ENCODE assay signal across 20 cellular contexts in the genomic region with DNA sequence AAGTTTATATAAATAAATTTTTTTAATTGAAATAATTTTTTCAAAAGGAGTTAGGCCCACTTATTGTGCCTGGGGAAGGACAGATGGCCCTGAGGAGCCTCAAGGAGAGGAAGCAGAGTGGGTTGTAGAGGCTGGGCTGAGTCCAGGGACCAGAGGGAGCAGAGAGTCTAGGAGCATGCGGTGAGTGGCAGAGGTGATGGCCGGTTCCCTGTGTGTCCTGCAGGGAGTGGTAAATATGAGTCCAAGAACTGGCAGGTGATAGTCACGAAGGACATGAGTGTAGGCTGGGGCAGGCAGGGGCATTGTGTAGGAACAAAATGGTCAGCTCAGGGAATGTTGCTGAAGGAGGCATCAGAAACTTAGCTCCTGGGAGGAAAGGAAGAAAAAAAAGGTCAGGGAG. TPM values are rescaled to one million over a fixed set of nuclear protein-coding genes. Genes with fewer than 3 reads are reported as not detected.
DNase-seq lines count a peak whose midpoint lies in the region; ATAC-seq and TF ChIP-seq lines count a peak whose summit lies in the region.
"Had no signal": no experiment of that assay in that cellular context is flagged by ENCODE, and none has a peak within 500 bp of the region (broad histone marks: within the 10 kb centered on the region; RNA-seq: fewer than 3 reads in every experiment).

No MANE protein-coding gene starts in this region.

- H3K36me3 ChIP-seq in esophagus muscularis mucosa: no peaks in the 10 kb centered on the region
- no peaks in the 10 kb centered on the region for H3K36me3 ChIP-seq in spleen
- no peaks in the 10 kb centered on the region for H3K36me3 ChIP-seq in osteoblast (ENCODE audit: insufficient read depth, low read length)
- H3K36me3 ChIP-seq: BE2C had no signal

- H3K4me3 Mint-ChIP-seq in activated T-helper 1 cell treated with anti-CD3 and anti-CD28 coated beads, Interleukin-12 subunit alpha, Interleukin-12 subunit beta, Interleukin-2, Interleukin-4 antibody, amounts not matched to agents 30 ng/mL and 10 ng/mL and 1 ng/mL, durations not matched to agents 14 hours and 24 hours and 36 hours: no peak overlapping the region
- H3K4me3 Mint-ChIP-seq in activated T-helper 2 cell treated with anti-CD3 and anti-CD28 coated beads, Interferon-gamma antibody, Interleukin-2, Interleukin-4, amounts not matched to agents 10 μg/mL and 5 μg/mL and 100 μg/mL, durations not matched to agents 14 hours and 24 hours and 36 hours (ENCODE audit: low read depth): no peak overlapping the region
- no peak overlapping the region for H3K4me3 Mint-ChIP-seq in stimulated activated naive B cell treated with anti-CD40 and anti-IgM and Interleukin-4, amounts not matched to agents 10 μg/mL and 1 μg/mL and 100 μg/mL, for 72 hours
- H3K4me3 Mint-ChIP-seq: CD4-positive, CD25-positive, alpha-beta regulatory T cell; CD8-positive, alpha-beta memory T cell had no signal

- intact Hi-C loops in activated T-helper 1 cell treated with anti-CD3 and anti-CD28 coated beads, Interleukin-12 subunit alpha, Interleukin-12 subunit beta, Interleukin-2, Interleukin-4 antibody, amounts not matched to agents 30 ng/mL and 10 ng/mL and 1 ng/mL, durations not matched to agents 14 hours and 24 hours and 36 hours (cut with micrococcal nuclease): no loop called here
- intact Hi-C loops in esophagus muscularis mucosa (cut with DNase I) (no loop called here), spleen (cut with DNase I; ENCODE audit: low total_unique reads) (loop anchor here (10.0 kb wide), 1 partner anchor 157 kb away; no protein-coding TSS in a partner anchor)
- intact Hi-C loops in activated T-helper 2 cell treated with anti-CD3 and anti-CD28 coated beads, Interferon-gamma antibody, Interleukin-2, Interleukin-4, amounts not matched to agents 10 μg/mL and 5 μg/mL and 100 μg/mL, durations not matched to agents 14 hours and 24 hours and 36 hours (cut with micrococcal nuclease): no loop called here

- 87% methylated on average over 3 of the region's 3 CpGs for WGBS in esophagus muscularis mucosa
- 82 to 91% (median 88%) methylated on average over 3 of the region's 3 CpGs for WGBS in spleen, 5 donors

- no peak for TF ChIP-seq EP300 in esophagus muscularis mucosa (IDR thresholded peaks at IDR 0.05)

- H3K27ac ChIP-seq in esophagus muscularis mucosa (replicated peaks in 1 of 4) (no peak overlapping the region), spleen (no peak overlapping the region), osteoblast (ENCODE audit: low read depth, low read length) (no peak overlapping the region)
- H3K27ac ChIP-seq: GM23248, HL-60 had no signal

- no peak for ATAC-seq in stimulated activated naive B cell treated with anti-CD40 and anti-IgM and Interleukin-4, amounts not matched to agents 10 μg/mL and 1 μg/mL and 100 μg/mL, for 72 hours (replicated peaks)
- ATAC-seq: GM12878 had no signal

- DNase-seq in activated T-helper 1 cell treated with anti-CD3 and anti-CD28 coated beads, Interleukin-12 subunit alpha, Interleukin-12 subunit beta, Interleukin-2, Interleukin-4 antibody, amounts not matched to agents 30 ng/mL and 10 ng/mL and 1 ng/mL, durations not matched to agents 14 hours and 24 hours and 36 hours (ENCODE audit: low spot score): no peak
- DNase-seq in esophagus muscularis mucosa (ENCODE audit: extremely low spot score) (peak; percentile 84), spleen (peak; percentile 21), osteoblast (ENCODE audit: insufficient read length, low spot score, missing footprints) (no peak), COLO668 (lab: John Stamatoyannopoulos, UW; ENCODE audit: unreplicated experiment) (no peak)
- DNase-seq in activated T-helper 2 cell treated with anti-CD3 and anti-CD28 coated beads, Interferon-gamma antibody, Interleukin-2, Interleukin-4, amounts not matched to agents 10 μg/mL and 5 μg/mL and 100 μg/mL, durations not matched to agents 14 hours and 24 hours and 36 hours (ENCODE audit: low spot score): no peak
- no peak for DNase-seq in stimulated activated naive B cell treated with anti-CD40 and anti-IgM and Interleukin-4, amounts not matched to agents 10 μg/mL and 1 μg/mL and 100 μg/mL, for 72 hours
- DNase-seq: ACHN; BE2C; C1 segment of cervical spinal cord; Caco-2; CD4-positive, CD25-positive, alpha-beta regulatory T cell; CD8-positive, alpha-beta memory T cell; DMS79 treated with DMSO at 0.1 percent for 48 hours; GM23248; HCEC 1CT had no signal

- H3K79me2 ChIP-seq in osteoblast (ENCODE audit: insufficient read depth, low read length): no peaks in the 10 kb centered on the region

- H3K27ac Mint-ChIP-seq in activated T-helper 1 cell treated with anti-CD3 and anti-CD28 coated beads, Interleukin-12 subunit alpha, Interleukin-12 subunit beta, Interleukin-2, Interleukin-4 antibody, amounts not matched to agents 30 ng/mL and 10 ng/mL and 1 ng/mL, durations not matched to agents 14 hours and 24 hours and 36 hours: peak overlapping the region; percentile 21
- H3K27ac Mint-ChIP-seq in activated T-helper 2 cell treated with anti-CD3 and anti-CD28 coated beads, Interferon-gamma antibody, Interleukin-2, Interleukin-4, amounts not matched to agents 10 μg/mL and 5 μg/mL and 100 μg/mL, durations not matched to agents 14 hours and 24 hours and 36 hours: no peak overlapping the region
- H3K27ac Mint-ChIP-seq in stimulated activated naive B cell treated with anti-CD40 and anti-IgM and Interleukin-4, amounts not matched to agents 10 μg/mL and 1 μg/mL and 100 μg/mL, for 72 hours: no peak overlapping the region
- H3K27ac Mint-ChIP-seq: CD8-positive, alpha-beta memory T cell had no signal

- peaks cover 4% of the 10 kb centered on the region for H3K9me3 Mint-ChIP-seq in activated T-helper 1 cell treated with anti-CD3 and anti-CD28 coated beads, Interleukin-12 subunit alpha, Interleukin-12 subunit beta, Interleukin-2, Interleukin-4 antibody, amounts not matched to agents 30 ng/mL and 10 ng/mL and 1 ng/mL, durations not matched to agents 14 hours and 24 hours and 36 hours
- H3K9me3 Mint-ChIP-seq in activated T-helper 2 cell treated with anti-CD3 and anti-CD28 coated beads, Interferon-gamma antibody, Interleukin-2, Interleukin-4, amounts not matched to agents 10 μg/mL and 5 μg/mL and 100 μg/mL, durations not matched to agents 14 hours and 24 hours and 36 hours: no peaks in the 10 kb centered on the region
- peaks cover 6 to 9% of the 10 kb centered on the region in 2 donors for H3K9me3 Mint-ChIP-seq in stimulated activated naive B cell treated with anti-CD40 and anti-IgM and Interleukin-4, amounts not matched to agents 10 μg/mL and 1 μg/mL and 100 μg/mL, for 72 hours

- no peak overlapping the region for H2AFZ ChIP-seq in osteoblast (ENCODE audit: low read length)
- H2AFZ ChIP-seq: GM23248 had no signal

- H3K4me3 ChIP-seq in esophagus muscularis mucosa (no peak overlapping the region), spleen (no peak overlapping the region), osteoblast (ENCODE audit: insufficient read depth, low read length) (no peak overlapping the region)
- H3K4me3 ChIP-seq: GM12878, GM23248 had no signal

- H3K36me3 Mint-ChIP-seq in activated T-helper 1 cell treated with anti-CD3 and anti-CD28 coated beads, Interleukin-12 subunit alpha, Interleukin-12 subunit beta, Interleukin-2, Interleukin-4 antibody, amounts not matched to agents 30 ng/mL and 10 ng/mL and 1 ng/mL, durations not matched to agents 14 hours and 24 hours and 36 hours (ENCODE audit: low read depth): no peaks in the 10 kb centered on the region
- H3K36me3 Mint-ChIP-seq in activated T-helper 2 cell treated with anti-CD3 and anti-CD28 coated beads, Interferon-gamma antibody, Interleukin-2, Interleukin-4, amounts not matched to agents 10 μg/mL and 5 μg/mL and 100 μg/mL, durations not matched to agents 14 hours and 24 hours and 36 hours (ENCODE audit: low read depth): no peaks in the 10 kb centered on the region
- peaks cover 4% of the 10 kb centered on the region in 2 donors for H3K36me3 Mint-ChIP-seq in stimulated activated naive B cell treated with anti-CD40 and anti-IgM and Interleukin-4, amounts not matched to agents 10 μg/mL and 1 μg/mL and 100 μg/mL, for 72 hours
- H3K36me3 Mint-ChIP-seq: CD4-positive, CD25-positive, alpha-beta regulatory T cell; CD8-positive, alpha-beta memory T cell had no signal

- no peak for TF ChIP-seq CTCF in esophagus muscularis mucosa (IDR thresholded peaks at IDR 0.05)
- no peak for TF ChIP-seq CTCF in spleen (IDR thresholded peaks at IDR 0.05 in 8 of 11, conservative IDR thresholded peaks at IDR 0.05 in 3 of 11)
- TF ChIP-seq CTCF in osteoblast (IDR thresholded peaks at IDR 0.05; ENCODE audit: extremely low read depth, low read depth, low read length): no peak

- H3K27me3 ChIP-seq in esophagus muscularis mucosa: peaks cover 0 to 31% (median 0%) of the 10 kb centered on the region in 4 donors
- peaks cover 0 to 12% (median 0%) of the 10 kb centered on the region in 7 donors for H3K27me3 ChIP-seq in spleen (replicated peaks in 1 of 7)
- H3K27me3 ChIP-seq in osteoblast (ENCODE audit: insufficient read depth, low read length): no peaks in the 10 kb centered on the region
- H3K27me3 ChIP-seq: BE2C had no signal

- peaks cover 6% of the 10 kb centered on the region for H3K27me3 Mint-ChIP-seq in activated T-helper 1 cell treated with anti-CD3 and anti-CD28 coated beads, Interleukin-12 subunit alpha, Interleukin-12 subunit beta, Interleukin-2, Interleukin-4 antibody, amounts not matched to agents 30 ng/mL and 10 ng/mL and 1 ng/mL, durations not matched to agents 14 hours and 24 hours and 36 hours (ENCODE audit: insufficient read depth)
- H3K27me3 Mint-ChIP-seq in activated T-helper 2 cell treated with anti-CD3 and anti-CD28 coated beads, Interferon-gamma antibody, Interleukin-2, Interleukin-4, amounts not matched to agents 10 μg/mL and 5 μg/mL and 100 μg/mL, durations not matched to agents 14 hours and 24 hours and 36 hours (ENCODE audit: low read depth): peaks cover 2% of the 10 kb centered on the region
- peaks cover 4 to 22% of the 10 kb centered on the region in 2 donors for H3K27me3 Mint-ChIP-seq in stimulated activated naive B cell treated with anti-CD40 and anti-IgM and Interleukin-4, amounts not matched to agents 10 μg/mL and 1 μg/mL and 100 μg/mL, for 72 hours

- no peak overlapping the region for H3K4me2 ChIP-seq in osteoblast (ENCODE audit: insufficient read depth, low read length)

- peaks cover 0 to under 1% (median 0%) of the 10 kb centered on the region in 4 donors for H3K4me1 ChIP-seq in esophagus muscularis mucosa
- H3K4me1 ChIP-seq in spleen: no peaks in the 10 kb centered on the region
- no peaks in the 10 kb centered on the region for H3K4me1 ChIP-seq in osteoblast (ENCODE audit: insufficient read depth, low read length)
- H3K4me1 ChIP-seq: BE2C, Caco-2 had no signal

- H3K4me1 Mint-ChIP-seq in activated T-helper 1 cell treated with anti-CD3 and anti-CD28 coated beads, Interleukin-12 subunit alpha, Interleukin-12 subunit beta, Interleukin-2, Interleukin-4 antibody, amounts not matched to agents 30 ng/mL and 10 ng/mL and 1 ng/mL, durations not matched to agents 14 hours and 24 hours and 36 hours (ENCODE audit: low read depth): no peaks in the 10 kb centered on the region
- H3K4me1 Mint-ChIP-seq in activated T-helper 2 cell treated with anti-CD3 and anti-CD28 coated beads, Interferon-gamma antibody, Interleukin-2, Interleukin-4, amounts not matched to agents 10 μg/mL and 5 μg/mL and 100 μg/mL, durations not matched to agents 14 hours and 24 hours and 36 hours (ENCODE audit: low read depth): no peaks in the 10 kb centered on the region
- H3K4me1 Mint-ChIP-seq in stimulated activated naive B cell treated with anti-CD40 and anti-IgM and Interleukin-4, amounts not matched to agents 10 μg/mL and 1 μg/mL and 100 μg/mL, for 72 hours: no peaks in the 10 kb centered on the region
- H3K4me1 Mint-ChIP-seq: CD4-positive, CD25-positive, alpha-beta regulatory T cell; CD8-positive, alpha-beta memory T cell had no signal

- H4K20me1 ChIP-seq in osteoblast (ENCODE audit: insufficient read depth, low read length): no peaks in the 10 kb centered on the region

- TF ChIP-seq POLR2A in esophagus muscularis mucosa (IDR thresholded peaks at IDR 0.05; ENCODE audit: low read depth) (no peak), spleen (IDR thresholded peaks at IDR 0.05) (no peak)

- H3K9me3 ChIP-seq in esophagus muscularis mucosa: peaks cover 0 to 6% (median 0%) of the 10 kb centered on the region in 4 donors
- H3K9me3 ChIP-seq in spleen: peaks cover 0 to 10% (median 2%) of the 10 kb centered on the region in 8 donors
- no peaks in the 10 kb centered on the region for H3K9me3 ChIP-seq in osteoblast (ENCODE audit: low read depth, low read length)
- H3K9me3 ChIP-seq: BE2C, Caco-2 had no signal

RNA-seq across cellular contexts. Expression of a gene that starts 8.3 kb away (rescaled TPM):
- total RNA-seq in activated T-helper 1 cell treated with anti-CD3 and anti-CD28 coated beads, Interleukin-12 subunit alpha, Interleukin-12 subunit beta, Interleukin-2, Interleukin-4 antibody, amounts not matched to agents 30 ng/mL and 10 ng/mL and 1 ng/mL, durations not matched to agents 14 hours and 24 hours and 36 hours: not detected in 2 replicates
- total RNA-seq in esophagus muscularis mucosa (10 to 100 TPM in 2 of 4 donors, 1 to 10 TPM in 2; 9.1 to 30.6 (median 15.0) TPM), spleen (100 to 1,000 TPM in 1 of 7 donors, 10 to 100 TPM in 6; 41.6 to 123 (median 86.3) TPM), osteoblast (not detected in 2 replicates)
- polyA plus RNA-seq in spleen: 10 to 100 TPM; 17.2 to 91.1 (median 32.6) TPM
- 0.09 TPM in 1 of 2 replicates, not detected in the other for total RNA-seq in activated T-helper 2 cell treated with anti-CD3 and anti-CD28 coated beads, Interferon-gamma antibody, Interleukin-2, Interleukin-4, amounts not matched to agents 10 μg/mL and 5 μg/mL and 100 μg/mL, durations not matched to agents 14 hours and 24 hours and 36 hours
- total RNA-seq: CD4-positive, CD25-positive, alpha-beta regulatory T cell; CD8-positive, alpha-beta memory T cell; GM23248 had no signal
- polyA plus RNA-seq: CD4-positive, CD25-positive, alpha-beta regulatory T cell; CD8-positive, alpha-beta memory T cell; GM23248 had no signal

RNA-seq across cellular contexts. Expression of a gene that starts 43.1 kb away (rescaled TPM):
- not detected in 2 replicates for total RNA-seq in activated T-helper 1 cell treated with anti-CD3 and anti-CD28 coated beads, Interleukin-12 subunit alpha, Interleukin-12 subunit beta, Interleukin-2, Interleukin-4 antibody, amounts not matched to agents 30 ng/mL and 10 ng/mL and 1 ng/mL, durations not matched to agents 14 hours and 24 hours and 36 hours
- total RNA-seq in esophagus muscularis mucosa: under 1 TPM in 1 of 4 donors, not detected in 3; 0.13 TPM
- total RNA-seq in spleen: 1 to 10 TPM in 3 of 7 donors, under 1 TPM in 2, not detected in 2; 0.37 to 2.4 (median 1.0) TPM
- polyA plus RNA-seq in spleen: under 1 TPM; 0.09 to 0.13 (median 0.13) TPM
- total RNA-seq in osteoblast: not detected in 2 replicates
- not detected in 2 replicates for total RNA-seq in activated T-helper 2 cell treated with anti-CD3 and anti-CD28 coated beads, Interferon-gamma antibody, Interleukin-2, Interleukin-4, amounts not matched to agents 10 μg/mL and 5 μg/mL and 100 μg/mL, durations not matched to agents 14 hours and 24 hours and 36 hours
- total RNA-seq: Caco-2; CD4-positive, CD25-positive, alpha-beta regulatory T cell; CD8-positive, alpha-beta memory T cell; G401; GM12878; GM23248; HT1080 had no signal
- polyA plus RNA-seq: CD4-positive, CD25-positive, alpha-beta regulatory T cell; CD8-positive, alpha-beta memory T cell; GM23248 had no signal

Comparison
In these comparisons a context has a peak if more than half of its experiments do, and no peak if none do; other contexts are left out.
1. DNase-seq: peak in esophagus muscularis mucosa (single experiment) and spleen (single experiment); none in activated T-helper 1 cell treated with anti-CD3 and anti-CD28 coated beads, Interleukin-12 subunit alpha, Interleukin-12 subunit beta, Interleukin-2, Interleukin-4 antibody, amounts not matched to agents 30 ng/mL and 10 ng/mL and 1 ng/mL, durations not matched to agents 14 hours and 24 hours and 36 hours (single experiment), osteoblast (single experiment), activated T-helper 2 cell treated with anti-CD3 and anti-CD28 coated beads, Interferon-gamma antibody, Interleukin-2, Interleukin-4, amounts not matched to agents 10 μg/mL and 5 μg/mL and 100 μg/mL, durations not matched to agents 14 hours and 24 hours and 36 hours (single experiment), stimulated activated naive B cell treated with anti-CD40 and anti-IgM and Interleukin-4, amounts not matched to agents 10 μg/mL and 1 μg/mL and 100 μg/mL, for 72 hours (single experiment) and COLO668 (single experiment).